In the genomic region with DNA sequence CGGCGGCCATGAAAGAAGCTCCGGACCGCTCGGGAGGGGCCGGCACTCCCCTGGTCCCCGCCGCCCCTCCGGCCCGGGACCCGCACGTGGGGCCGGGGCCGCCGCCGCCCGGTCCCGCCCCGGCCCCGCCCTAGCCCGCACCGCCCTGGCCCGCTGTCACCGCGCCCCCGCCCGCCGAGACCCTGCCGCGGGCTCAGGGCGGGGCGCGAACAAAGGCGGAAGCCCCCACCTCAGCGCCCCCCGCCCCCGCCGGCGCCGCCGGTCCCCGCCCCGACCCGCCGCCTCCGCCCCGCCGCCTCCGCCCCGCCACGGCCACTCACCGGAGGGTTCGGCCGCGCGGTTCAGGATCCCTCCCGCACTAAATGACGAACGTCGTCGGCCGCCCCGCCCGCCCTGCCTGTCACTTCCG, we compare ENCODE assay signal across 8 cellular contexts. TPM values are rescaled to one million over a fixed set of nuclear protein-coding genes. Genes with fewer than 3 reads are reported as not detected.
DNase-seq lines count a peak whose midpoint lies in the region; ATAC-seq and TF ChIP-seq lines count a peak whose summit lies in the region.

Gene ARHGDIA, minus strand, starts transcription at position 360 of the 409 bp plus-strand sequence. CDS start 1,407 bp downstream, outside the sequence.

- no peak for TF ChIP-seq CTCF in activated CD8-positive, alpha-beta T cell treated with anti-CD3 and anti-CD28 coated beads for 36 hours (IDR thresholded peaks at IDR 0.05)
- TF ChIP-seq CTCF in heart right ventricle (IDR thresholded peaks at IDR 0.05) (no peak), GM10266 (IDR thresholded peaks at IDR 0.05; ENCODE audit: control insufficient read depth, insufficient read depth, low read depth, missing control alignments) (no peak)

- H3K36me3 ChIP-seq in heart right ventricle (peaks cover 0 to 37% (median 20%) of the 10 kb centered on the region in 9 donors), rectal smooth muscle tissue (ENCODE audit: control insufficient read depth, insufficient read depth, low read length) (peaks cover 11% of the 10 kb centered on the region)

- intact Hi-C loops in activated CD8-positive, alpha-beta T cell treated with anti-CD3 and anti-CD28 coated beads for 36 hours (cut with micrococcal nuclease) = no loop called here
- intact Hi-C loops in heart right ventricle (cut with DNase I) = loop anchor here in 1 of 10 donors (5.0 kb wide), 1 partner anchor 39 kb away; the partner anchor contains the start of gene MCRIP1

- peak within 1 kb of the TSS; percentile 94 to 99 (median 98) for H3K27ac ChIP-seq in heart right ventricle
- H3K27ac ChIP-seq in rectal smooth muscle tissue (ENCODE audit: low read depth, low read length) = peak within 1 kb of the TSS; percentile 94

- H3K9me3 ChIP-seq in heart right ventricle = no peaks in the 10 kb centered on the region

- ATAC-seq in GM19025 (IDR thresholded peaks at IDR 0.05; ENCODE audit: low read depth, unreplicated experiment) (peak; percentile 24), HG02981 (IDR thresholded peaks at IDR 0.05; ENCODE audit: unreplicated experiment) (peak; percentile 7), heart right ventricle (peak; percentile 61 to 79 (median 74))
- ATAC-seq in activated CD8-positive, alpha-beta T cell treated with anti-CD3 and anti-CD28 coated beads for 36 hours = peak; percentile 50

- CTCF ChIA-PET in activated CD8-positive, alpha-beta T cell treated with anti-CD3 and anti-CD28 coated beads for 36 hours (lab: Charles Lee) = interaction anchor here (1.0 to 2.2 kb wide), 4 partner anchors 9 to 167 kb away, joined by 3 to 10 read pairs (median 4); no protein-coding TSS in a partner anchor

- H3K4me1 ChIP-seq in heart right ventricle (peaks cover 26 to 66% (median 55%) of the 10 kb centered on the region in 9 donors), rectal smooth muscle tissue (ENCODE audit: control insufficient read depth, insufficient read depth, low read length) (peaks cover 12% of the 10 kb centered on the region)

- H3K27ac Mint-ChIP-seq in activated CD8-positive, alpha-beta T cell treated with anti-CD3 and anti-CD28 coated beads for 36 hours = peak within 1 kb of the TSS; percentile 94

- H3K4me3 Mint-ChIP-seq in activated CD8-positive, alpha-beta T cell treated with anti-CD3 and anti-CD28 coated beads for 36 hours = peak within 1 kb of the TSS; percentile 88

- H3K9ac ChIP-seq in rectal smooth muscle tissue (ENCODE audit: low read length) = peak within 1 kb of the TSS; percentile 87

- H3K27me3 ChIP-seq in heart right ventricle = no peaks in the 10 kb centered on the region
- H3K27me3 ChIP-seq in rectal smooth muscle tissue (ENCODE audit: control insufficient read depth, insufficient read depth, low read length) = no peaks in the 10 kb centered on the region

- H3K4me3 ChIP-seq in heart right ventricle = peak within 1 kb of the TSS; percentile 62 to 99 (median 90)
- H3K4me3 ChIP-seq in rectal smooth muscle tissue (ENCODE audit: low read length) = peak within 1 kb of the TSS; percentile 87

- H3K9me3 Mint-ChIP-seq in activated CD8-positive, alpha-beta T cell treated with anti-CD3 and anti-CD28 coated beads for 36 hours = no peaks in the 10 kb centered on the region

- H3K36me3 Mint-ChIP-seq in activated CD8-positive, alpha-beta T cell treated with anti-CD3 and anti-CD28 coated beads for 36 hours (ENCODE audit: low read depth) = peaks cover 27% of the 10 kb centered on the region

- 0 to 1% methylated on average over 47 to 55 of the region's 65 CpGs for WGBS in heart right ventricle, 2 donors

- H3K4me1 Mint-ChIP-seq in activated CD8-positive, alpha-beta T cell treated with anti-CD3 and anti-CD28 coated beads for 36 hours (ENCODE audit: low read depth) = peaks cover 39% of the 10 kb centered on the region

- no peak for DNase-seq in activated CD8-positive, alpha-beta T cell treated with anti-CD3 and anti-CD28 coated beads for 36 hours
- DNase-seq in heart right ventricle (no peak), GM10266 (ENCODE audit: extremely low spot score) (no peak), GF-D8 (lab: John Stamatoyannopoulos, UW) (no peak)
- no peak for DNase-seq in stimulated activated CD8-positive, alpha-beta memory T cell treated with anti-CD3 and anti-CD28 coated beads, Interleukin-4, amount 100 ng/mL, for 48 hours

- H3K27me3 Mint-ChIP-seq in activated CD8-positive, alpha-beta T cell treated with anti-CD3 and anti-CD28 coated beads for 36 hours = no peaks in the 10 kb centered on the region

- POLR2A ChIA-PET in activated CD8-positive, alpha-beta T cell treated with anti-CD3 and anti-CD28 coated beads for 36 hours (lab: Charles Lee) = interaction anchor here (0.6 to 7.3 kb wide), 16 partner anchors 11 to 206 kb away, joined by 3 to 73 read pairs (median 5); partner anchors contain the start of genes ALYREF, ANAPC11, DCXR and DUS1L

RNA-seq across cellular contexts. Expression of gene ARHGDIA, which starts in this region (rescaled TPM):
- 100 to 1,000 TPM; 450 to 470 TPM for total RNA-seq in activated CD8-positive, alpha-beta T cell treated with anti-CD3 and anti-CD28 coated beads for 36 hours
- 100 to 1,000 TPM in 7 of 10 donors, 10 to 100 TPM in 3; 89.9 to 263 (median 110) TPM for total RNA-seq in heart right ventricle
- polyA plus RNA-seq in heart right ventricle = 100 to 1,000 TPM in 1 of 2 donors, 10 to 100 TPM in 1; 97.2 to 251 TPM

Comparison
In these comparisons a context has a peak if more than half of its experiments do, and no peak if none do; other contexts are left out.
1. ATAC-seq: peak in every context shown above with its lines; median percentile 74 in heart right ventricle; 50 in activated CD8-positive, alpha-beta T cell treated with anti-CD3 and anti-CD28 coated beads for 36 hours; 24 in GM19025; 7 in HG02981.